Comparison of ENCODE assay signal across 1 cellular context in the genomic region with DNA sequence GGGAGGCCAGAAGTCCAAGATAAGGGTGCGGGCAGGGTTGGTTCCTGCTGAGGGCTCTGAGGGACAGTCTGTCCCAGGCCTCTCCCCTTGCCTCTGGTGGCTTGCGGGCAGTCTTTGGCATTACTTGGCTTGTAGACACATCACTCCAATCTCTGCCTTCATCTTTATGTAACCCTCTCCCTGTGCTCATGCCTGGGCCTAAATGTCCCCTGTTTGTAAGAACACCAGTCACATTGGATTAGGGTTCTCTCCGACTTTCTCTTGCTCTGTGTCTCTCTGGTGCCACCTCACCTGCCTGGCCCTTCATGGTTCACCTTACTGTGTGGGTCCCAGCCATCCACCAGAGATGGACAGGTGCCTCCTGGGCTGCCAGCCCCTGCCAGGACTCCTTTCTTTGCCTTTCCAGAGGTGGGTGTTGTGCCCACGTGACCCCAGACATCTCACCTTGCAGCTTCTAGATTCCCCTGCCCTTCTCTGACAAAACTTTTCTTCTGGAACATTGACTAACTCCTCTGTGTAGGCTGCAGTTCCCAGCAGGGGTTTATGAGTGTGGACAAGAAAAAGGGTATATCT.
TF ChIP-seq lines count a peak whose summit lies in the region.

No MANE protein-coding gene starts in this region.

TF ChIP-seq in SK-N-SH, 30 proteins besides CTCF, POLR2A, EP300 and RAD21 (continued from another document):
- TF ChIP-seq, protein P1, sequence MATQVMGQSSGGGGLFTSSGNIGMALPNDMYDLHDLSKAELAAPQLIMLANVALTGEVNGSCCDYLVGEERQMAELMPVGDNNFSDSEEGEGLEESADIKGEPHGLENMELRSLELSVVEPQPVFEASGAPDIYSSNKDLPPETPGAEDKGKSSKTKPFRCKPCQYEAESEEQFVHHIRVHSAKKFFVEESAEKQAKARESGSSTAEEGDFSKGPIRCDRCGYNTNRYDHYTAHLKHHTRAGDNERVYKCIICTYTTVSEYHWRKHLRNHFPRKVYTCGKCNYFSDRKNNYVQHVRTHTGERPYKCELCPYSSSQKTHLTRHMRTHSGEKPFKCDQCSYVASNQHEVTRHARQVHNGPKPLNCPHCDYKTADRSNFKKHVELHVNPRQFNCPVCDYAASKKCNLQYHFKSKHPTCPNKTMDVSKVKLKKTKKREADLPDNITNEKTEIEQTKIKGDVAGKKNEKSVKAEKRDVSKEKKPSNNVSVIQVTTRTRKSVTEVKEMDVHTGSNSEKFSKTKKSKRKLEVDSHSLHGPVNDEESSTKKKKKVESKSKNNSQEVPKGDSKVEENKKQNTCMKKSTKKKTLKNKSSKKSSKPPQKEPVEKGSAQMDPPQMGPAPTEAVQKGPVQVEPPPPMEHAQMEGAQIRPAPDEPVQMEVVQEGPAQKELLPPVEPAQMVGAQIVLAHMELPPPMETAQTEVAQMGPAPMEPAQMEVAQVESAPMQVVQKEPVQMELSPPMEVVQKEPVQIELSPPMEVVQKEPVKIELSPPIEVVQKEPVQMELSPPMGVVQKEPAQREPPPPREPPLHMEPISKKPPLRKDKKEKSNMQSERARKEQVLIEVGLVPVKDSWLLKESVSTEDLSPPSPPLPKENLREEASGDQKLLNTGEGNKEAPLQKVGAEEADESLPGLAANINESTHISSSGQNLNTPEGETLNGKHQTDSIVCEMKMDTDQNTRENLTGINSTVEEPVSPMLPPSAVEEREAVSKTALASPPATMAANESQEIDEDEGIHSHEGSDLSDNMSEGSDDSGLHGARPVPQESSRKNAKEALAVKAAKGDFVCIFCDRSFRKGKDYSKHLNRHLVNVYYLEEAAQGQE (IDR thresholded peaks at IDR 0.05; ENCODE audit: low read depth, low read length), result no peak
- no peak for TF ChIP-seq TAF1 (IDR thresholded peaks at IDR 0.05; ENCODE audit: borderline replicate concordance, low read depth, low read length)
